Comparison of ENCODE assay signal across 1 cellular context in the genomic region with DNA sequence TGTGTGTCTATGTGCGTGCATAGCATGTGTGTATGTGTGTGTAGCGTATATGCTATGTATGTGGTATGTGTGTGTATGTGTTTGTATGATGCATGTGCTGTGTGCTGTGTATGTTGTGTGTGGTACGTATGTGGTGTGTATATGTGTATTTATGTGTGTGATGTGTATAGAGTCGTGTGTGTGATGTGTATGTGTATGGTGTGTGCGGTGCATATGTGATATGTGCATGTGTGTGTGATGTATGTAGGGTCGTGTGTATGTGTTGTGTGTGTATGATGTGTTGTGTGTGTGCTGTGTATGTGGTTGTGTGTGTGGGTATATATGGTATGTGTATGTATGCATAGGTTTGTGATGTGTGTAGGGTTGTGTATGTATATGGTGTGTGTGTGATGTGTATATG.
TF ChIP-seq lines count a peak whose summit lies in the region.

No MANE protein-coding gene starts in this region.

TF ChIP-seq in HepG2, 621 proteins besides CTCF, POLR2A, EP300 and RAD21 (continued from another document):
- 0 out of 2 replicates have a peak, but pooled peaks have one; percentile 42 for TF ChIP-seq ZNF646 (CRISPR knock-in tag; IDR thresholded peaks at IDR 0.05)
- TF ChIP-seq ZNF207 (IDR thresholded peaks at IDR 0.05; ENCODE audit: borderline replicate concordance): peak; percentile 63; the same call in 1 of the 2 replicates
- 0 out of 2 replicates have a peak, but pooled peaks have one; percentile 29 for TF ChIP-seq FOXK2 (IDR thresholded peaks at IDR 0.05)
TF ChIP-seq in HepG2: peak in this region for 11.
